In the genomic region with DNA sequence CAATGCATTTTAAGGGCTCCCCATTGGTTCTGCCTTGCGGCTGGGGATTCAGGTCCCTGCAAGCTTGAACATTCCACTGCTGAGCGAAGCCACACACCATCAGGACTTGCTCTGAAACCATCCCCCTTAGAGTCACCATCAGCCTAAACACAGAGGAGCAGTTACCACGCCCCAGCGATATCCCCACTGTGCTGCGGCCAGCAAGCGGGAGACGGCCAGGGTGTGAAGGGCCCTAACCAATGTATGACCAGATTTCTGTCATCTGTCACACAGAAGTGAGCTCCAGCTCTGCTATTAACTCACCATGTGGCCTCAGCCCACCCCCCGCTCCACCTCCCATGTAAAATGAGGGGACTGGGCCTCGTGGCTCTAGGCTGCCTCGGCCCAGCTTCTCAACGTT, we compare ENCODE assay signal across 12 cellular contexts. TPM values are rescaled to one million over a fixed set of nuclear protein-coding genes. Genes with fewer than 3 reads are reported as not detected.
DNase-seq lines count a peak whose midpoint lies in the region; ATAC-seq, FAIRE-seq and TF ChIP-seq lines count a peak whose summit lies in the region.
"Had no signal": no experiment of that assay in that cellular context is flagged by ENCODE, and none has a peak within 500 bp of the region (broad histone marks: within the 10 kb centered on the region; RNA-seq: fewer than 3 reads in every experiment).

No MANE protein-coding gene starts in this region.

- FAIRE-seq in H1 (lab: Jason Lieb, UNC) = no peak

- 0 out of 2 replicates have a peak overlapping the region, but pooled peaks have one; percentile 15 for H2BK5ac ChIP-seq in H1 (ENCODE audit: low read depth, low read length)

- H3K4ac ChIP-seq in H1 (replicated peaks; ENCODE audit: insufficient read length, low read depth, low read length) = no peak overlapping the region

- no peaks in the 10 kb centered on the region for H3K27me3 Mint-ChIP-seq in activated CD4-positive, alpha-beta T cell treated with anti-CD3 and anti-CD28 coated beads for 36 hours

- H2BK20ac ChIP-seq in H1 (ENCODE audit: low read length) = no peak overlapping the region

- H3K4me3 Mint-ChIP-seq in activated CD4-positive, alpha-beta T cell treated with anti-CD3 and anti-CD28 coated beads for 36 hours = no peak overlapping the region

- H2BK12ac ChIP-seq in H1 (ENCODE audit: low read depth, low read length) = peak overlapping the region; percentile 40; the same call in 1 of the 2 replicates

- H4K91ac ChIP-seq in H1 (replicated peaks; ENCODE audit: insufficient read length, low read length) = no peak overlapping the region

- TF ChIP-seq EP300 in H1 (IDR thresholded peaks at IDR 0.05; ENCODE audit: borderline replicate concordance in 1 of 2, low read depth in 2 of 2, low read length in 2 of 2) = no peak

- no peak overlapping the region for H3K18ac ChIP-seq in H1 (ENCODE audit: extremely low read depth, low read length)

- TF ChIP-seq POLR2A in H1 (IDR thresholded peaks at IDR 0.05; ENCODE audit: control extremely low read depth in 1 of 2, low read depth in 2 of 2, low read length in 2 of 2) = no peak
- TF ChIP-seq POLR2A in spleen (IDR thresholded peaks at IDR 0.05) = no peak

- no peaks in the 10 kb centered on the region for H3K23me2 ChIP-seq in H1 (ENCODE audit: low read depth, low read length)

- H4K20me1 ChIP-seq in H1 (replicated peaks in 1 of 2; ENCODE audit: control insufficient read depth in 1 of 2, insufficient read depth in 2 of 2, low read length in 2 of 2) = peaks cover 17 to 31% of the 10 kb centered on the region in 2 experiments

- H3K9me3 ChIP-seq in SJCRH30 (replicated peaks) = no peaks in the 10 kb centered on the region
- no peaks in the 10 kb centered on the region for H3K9me3 ChIP-seq in H1 (ENCODE audit: insufficient read depth in 2 of 2, low read depth in 1 of 2, low read length in 1 of 2)
- no peaks in the 10 kb centered on the region for H3K9me3 ChIP-seq in spleen
- H3K9me3 ChIP-seq in BE2C = no peaks in the 10 kb centered on the region
- H3K9me3 ChIP-seq: suprapubic skin had no signal

- H2AFZ ChIP-seq in H1 (ENCODE audit: low read length) = no peak overlapping the region

- H2AK5ac ChIP-seq in H1 (ENCODE audit: low read depth, low read length) = peak overlapping the region; percentile 8; the same call in 1 of the 2 replicates

- H4K5ac ChIP-seq in H1 (ENCODE audit: insufficient read length, low read depth, low read length) = no peak overlapping the region

- 88% methylated on average over 11 of the region's 11 CpGs; no CpG with 5 or more reads in 1 of the 2 experiments for WGBS in H1 (ENCODE audit: extremely low coverage in 1 of 2, insufficient coverage in 1 of 2, insufficient read length in 1 of 2, insufficient replicate concordance in 2 of 2, low coverage in 1 of 2, low lambda C conversion rate in 2 of 2, missing lambda C conversion rate in 1 of 2), 2 experiments
- 82 to 89% (median 88%) methylated on average over 8 to 11 of the region's 11 CpGs for WGBS in spleen, 5 donors

- DNase-seq in activated CD4-positive, alpha-beta T cell treated with anti-CD3 and anti-CD28 coated beads for 36 hours = no peak
- DNase-seq in activated CD4-positive, alpha-beta T cell treated with anti-CD3 and anti-CD28 coated beads, Interleukin-2, amount 50 U/mL, for 48 hours = no peak
- DNase-seq in SJCRH30 (peak; percentile 22 to 46), H1 (ENCODE audit: low read depth in 1 of 2, low spot score in 2 of 2) (peak in 1 of 2 experiments; percentile 46), spleen (no peak), BE2C (no peak)
- DNase-seq: DND-41, dorsolateral prefrontal cortex, SHP77 treated with DMSO at 0.1 percent for 48 hours had no signal

- peaks cover 30% of the 10 kb centered on the region for H3K79me1 ChIP-seq in H1 (ENCODE audit: low read depth, low read length)

- H2BK120ac ChIP-seq in H1 (replicated peaks; ENCODE audit: low read depth, low read length) = no peak overlapping the region

- H3K9me3 Mint-ChIP-seq in activated CD4-positive, alpha-beta T cell treated with anti-CD3 and anti-CD28 coated beads for 36 hours (ENCODE audit: low read depth) = no peaks in the 10 kb centered on the region

- H3K4me1 ChIP-seq in SJCRH30 = peaks cover 33% of the 10 kb centered on the region
- peaks cover 13 to 43% (median 29%) of the 10 kb centered on the region in 4 experiments for H3K4me1 ChIP-seq in H1 (replicated peaks in 1 of 4; ENCODE audit: control insufficient read depth in 3 of 4, insufficient read depth in 4 of 4, low read length in 3 of 4)
- peaks cover 38 to 100% (median 86%) of the 10 kb centered on the region in 6 donors for H3K4me1 ChIP-seq in spleen
- no peaks in the 10 kb centered on the region for H3K4me1 ChIP-seq in BE2C

- POLR2A ChIA-PET in activated CD4-positive, alpha-beta T cell treated with anti-CD3 and anti-CD28 coated beads for 36 hours (lab: Charles Lee) = interaction anchor here (1.0 to 1.5 kb wide), 5 partner anchors 9 to 38 kb away, joined by 3 to 7 read pairs (median 6); no protein-coding TSS in a partner anchor
- POLR2A ChIA-PET in H1 (lab: Charles Lee; ENCODE audit: partially characterized antibody) = interaction anchor here (1.1 to 2.5 kb wide), 5 partner anchors 9 to 25 kb away, joined by 3 to 11 read pairs (median 5); no protein-coding TSS in a partner anchor

- no peak overlapping the region for H3K14ac ChIP-seq in H1 (ENCODE audit: insufficient read length)

- H4K8ac ChIP-seq in H1 (ENCODE audit: extremely low read depth, insufficient read depth, low read length) = no peak overlapping the region

- no peak for ATAC-seq in activated CD4-positive, alpha-beta T cell treated with anti-CD3 and anti-CD28 coated beads for 36 hours
- ATAC-seq in HG02678 (IDR thresholded peaks at IDR 0.05; ENCODE audit: unreplicated experiment) (no peak), GM19351 (IDR thresholded peaks at IDR 0.05; ENCODE audit: unreplicated experiment) (no peak)

- H3K36me3 ChIP-seq in SJCRH30 (no peaks in the 10 kb centered on the region), H1 (ENCODE audit: control insufficient read depth in 2 of 4, insufficient read depth in 4 of 4, low read length in 3 of 4) (no peaks in the 10 kb centered on the region; a peak in 1 of 8 replicates), spleen (peaks cover 0 to 27% (median 0%) of the 10 kb centered on the region in 6 donors), BE2C (no peaks in the 10 kb centered on the region)
- H3K36me3 ChIP-seq: suprapubic skin had no signal

- no peak overlapping the region for H3K23ac ChIP-seq in H1 (ENCODE audit: insufficient read length)

- peak overlapping the region; percentile 77 for H3K27ac ChIP-seq in SJCRH30
- H3K27ac ChIP-seq in H1 (ENCODE audit: low read depth, low read length) = no peak overlapping the region
- peak overlapping the region in 5 of 8 donors; percentile 43 to 71 (median 59) for H3K27ac ChIP-seq in spleen
- H3K27ac ChIP-seq: dorsolateral prefrontal cortex, suprapubic skin had no signal

- no peak overlapping the region for H3K9ac ChIP-seq in H1 (replicated peaks in 1 of 4; ENCODE audit: extremely low read depth in 1 of 4, low read depth in 3 of 4, low read length in 3 of 4)

- no peak overlapping the region for H3K4me2 ChIP-seq in H1 (ENCODE audit: insufficient read depth in 1 of 2, low read depth in 2 of 2, low read length in 2 of 2)

- no peak for TF ChIP-seq RAD21 in H1 (IDR thresholded peaks at IDR 0.05 in 1 of 2, conservative IDR thresholded peaks at IDR 0.05 in 1 of 2; ENCODE audit: low read depth in 2 of 2, low read length in 2 of 2)

- peaks cover 21% of the 10 kb centered on the region for H3K36me3 Mint-ChIP-seq in activated CD4-positive, alpha-beta T cell treated with anti-CD3 and anti-CD28 coated beads for 36 hours (ENCODE audit: low read depth)

- H3K4me3 ChIP-seq in SJCRH30 (peak overlapping the region; percentile 40), H1 (ENCODE audit: extremely low read depth in 1 of 4, insufficient read depth in 2 of 4, low read depth in 3 of 4, low read length in 4 of 4) (no peak overlapping the region), spleen (peak overlapping the region in 1 of 8 donors; percentile 4), BE2C (ENCODE audit: low read depth, low read length) (no peak overlapping the region)
- H3K4me3 ChIP-seq: dorsolateral prefrontal cortex, suprapubic skin had no signal

- H3K27ac Mint-ChIP-seq in activated CD4-positive, alpha-beta T cell treated with anti-CD3 and anti-CD28 coated beads for 36 hours = peak overlapping the region; percentile 85

- H3K4me1 Mint-ChIP-seq in activated CD4-positive, alpha-beta T cell treated with anti-CD3 and anti-CD28 coated beads for 36 hours = peaks cover 89% of the 10 kb centered on the region

- CTCF ChIA-PET in activated CD4-positive, alpha-beta T cell treated with anti-CD3 and anti-CD28 coated beads for 36 hours (lab: Charles Lee) = interaction anchor here (0.9 to 2.4 kb wide), 8 partner anchors 9 to 64 kb away, joined by 3 to 11 read pairs (median 4); no protein-coding TSS in a partner anchor
- CTCF ChIA-PET in H1 (lab: Charles Lee; ENCODE audit: partially characterized antibody) = interaction anchor here (0.6 to 3.7 kb wide), 15 partner anchors 9 to 66 kb away, joined by 3 to 10 read pairs (median 4); a partner anchor contains a TSS

- intact Hi-C loops in activated CD4-positive, alpha-beta T cell treated with anti-CD3 and anti-CD28 coated beads for 36 hours (cut with DNase I, micrococcal nuclease) = loop anchor here (1.0 to 2.0 kb wide), 4 partner anchors 9 to 37 kb away; no protein-coding TSS in a partner anchor
- intact Hi-C loops in spleen (cut with DNase I; ENCODE audit: low total_unique reads) = no loop called here

- H2BK15ac ChIP-seq in H1 (ENCODE audit: low read length) = no peak overlapping the region

- H3K56ac ChIP-seq in H1 (replicated peaks; ENCODE audit: insufficient read length, low read depth, low read length) = no peak overlapping the region

- peaks cover 15 to 92% of the 10 kb centered on the region in 2 experiments for H3K79me2 ChIP-seq in H1 (ENCODE audit: control insufficient read depth in 1 of 2, insufficient read depth in 2 of 2, low read length in 2 of 2)

- TF ChIP-seq CTCF in H1 (IDR thresholded peaks at IDR 0.05; ENCODE audit: control extremely low read depth in 1 of 3, insufficient read depth in 1 of 3, low read depth in 1 of 3, low read length in 3 of 3) (no peak), spleen (IDR thresholded peaks at IDR 0.05 in 8 of 11, conservative IDR thresholded peaks at IDR 0.05 in 3 of 11) (no peak), BE2C (IDR thresholded peaks at IDR 0.05; ENCODE audit: low read depth, low read length) (no peak)

- H3K27me3 ChIP-seq in SJCRH30 (no peaks in the 10 kb centered on the region), H1 (replicated peaks in 1 of 4; ENCODE audit: control insufficient read depth in 3 of 4, extremely low read depth in 1 of 4, insufficient read depth in 3 of 4, low read length in 3 of 4) (no peaks in the 10 kb centered on the region), spleen (replicated peaks in 1 of 7) (no peaks in the 10 kb centered on the region), BE2C (no peaks in the 10 kb centered on the region)
- H3K27me3 ChIP-seq: dorsolateral prefrontal cortex had no signal

RNA-seq across cellular contexts. Expression of a gene that starts 29.6 kb away (rescaled TPM):
- total RNA-seq in activated CD4-positive, alpha-beta T cell treated with anti-CD3 and anti-CD28 coated beads for 36 hours = 10 to 100 TPM; 73.7 to 82.8 TPM
- 8.9 TPM in 2 replicates for total RNA-seq in SJCRH30 (2014; rRNA removed; shearing (Covaris generic))
- 55.4 and 57.7 TPM in 2 replicates for total RNA-seq in H1 (2021; fragmentation: NEBNext Ultra II Directional; extraction: Animal tissue kit (Norgen Biotek cat#: 25700))
- 10.3 and 19.5 TPM in 2 replicates for polyA plus RNA-seq in H1 (2011; rRNA removed)
- polyA plus RNA-seq in H1 (2011; cell fraction: cytosol; rRNA removed) = 17.7 TPM
- polyA plus RNA-seq in H1 (2011; cell fraction: nucleus; rRNA removed) = 46.9 TPM
- 23.7 to 30.8 TPM (median 27.7 TPM) in 4 replicates for polyA plus RNA-seq in H1 (2012, experiment 1 of 2)
- 10.5 TPM for polyA plus RNA-seq in H1 (2012, experiment 2 of 2)
- 23.3 TPM for polyA plus RNA-seq in H1 (2013, experiment 1 of 2)
- polyA plus RNA-seq in H1 (2013, experiment 2 of 2) = 22.6 TPM
- 41.4 and 42.2 TPM in 2 replicates for polyA minus RNA-seq in H1 (2011; rRNA and poly(A)+ RNA removed)
- polyA minus RNA-seq in H1 (2011; cell fraction: cytosol; rRNA and poly(A)+ RNA removed) = 27.2 TPM
- 64.1 TPM for polyA minus RNA-seq in H1 (2011; cell fraction: nucleus; rRNA and poly(A)+ RNA removed)
- total RNA-seq in spleen = 100 to 1,000 TPM in 6 of 7 donors, 10 to 100 TPM in 1; 96.4 to 136 (median 107) TPM
- polyA plus RNA-seq in spleen = 10 to 100 TPM; 23.2 to 38.4 (median 29.8) TPM
- 23.6 TPM for polyA plus RNA-seq in BE2C (2012; ENCODE audit: insufficient read depth, insufficient read length, low read depth)

Comparison
In these comparisons a context has a peak if more than half of its experiments do, and no peak if none do; other contexts are left out.
1. DNase-seq: peak in SJCRH30 (2 of 2); none in activated CD4-positive, alpha-beta T cell treated with anti-CD3 and anti-CD28 coated beads for 36 hours (single experiment), activated CD4-positive, alpha-beta T cell treated with anti-CD3 and anti-CD28 coated beads, Interleukin-2, amount 50 U/mL, for 48 hours (0 of 2), spleen (single experiment) and BE2C (single experiment).